1 cellular context compared by ENCODE assay signal in the genomic region with DNA sequence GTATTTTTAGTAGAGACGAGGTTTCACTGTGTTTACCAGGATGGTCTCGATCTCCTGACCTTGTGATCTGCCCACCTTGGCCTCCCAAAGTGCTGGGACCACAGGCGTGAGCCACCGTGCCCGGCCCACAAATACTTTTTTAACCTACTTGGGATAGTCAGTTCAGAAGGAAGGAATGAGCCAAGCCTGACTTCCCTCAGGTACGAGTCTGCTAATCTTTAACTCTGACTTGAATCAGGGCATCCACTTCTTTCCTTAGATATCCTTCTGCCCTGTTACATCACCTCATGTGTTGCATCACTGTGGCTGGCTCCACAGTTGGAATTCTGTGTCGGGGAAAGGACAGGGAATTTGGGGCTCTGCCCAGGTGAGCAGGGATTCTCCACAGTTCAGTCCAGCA.
TF ChIP-seq lines count a peak whose summit lies in the region.

No MANE protein-coding gene starts in this region.

TF ChIP-seq in HepG2, 621 proteins besides CTCF, POLR2A, EP300 and RAD21 (continued from another document and continues in another):
- TF ChIP-seq, protein P1, sequence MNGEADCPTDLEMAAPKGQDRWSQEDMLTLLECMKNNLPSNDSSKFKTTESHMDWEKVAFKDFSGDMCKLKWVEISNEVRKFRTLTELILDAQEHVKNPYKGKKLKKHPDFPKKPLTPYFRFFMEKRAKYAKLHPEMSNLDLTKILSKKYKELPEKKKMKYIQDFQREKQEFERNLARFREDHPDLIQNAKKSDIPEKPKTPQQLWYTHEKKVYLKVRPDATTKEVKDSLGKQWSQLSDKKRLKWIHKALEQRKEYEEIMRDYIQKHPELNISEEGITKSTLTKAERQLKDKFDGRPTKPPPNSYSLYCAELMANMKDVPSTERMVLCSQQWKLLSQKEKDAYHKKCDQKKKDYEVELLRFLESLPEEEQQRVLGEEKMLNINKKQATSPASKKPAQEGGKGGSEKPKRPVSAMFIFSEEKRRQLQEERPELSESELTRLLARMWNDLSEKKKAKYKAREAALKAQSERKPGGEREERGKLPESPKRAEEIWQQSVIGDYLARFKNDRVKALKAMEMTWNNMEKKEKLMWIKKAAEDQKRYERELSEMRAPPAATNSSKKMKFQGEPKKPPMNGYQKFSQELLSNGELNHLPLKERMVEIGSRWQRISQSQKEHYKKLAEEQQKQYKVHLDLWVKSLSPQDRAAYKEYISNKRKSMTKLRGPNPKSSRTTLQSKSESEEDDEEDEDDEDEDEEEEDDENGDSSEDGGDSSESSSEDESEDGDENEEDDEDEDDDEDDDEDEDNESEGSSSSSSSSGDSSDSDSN (CRISPR knock-in tag; IDR thresholded peaks at IDR 0.05), result 0 out of 2 replicates have a peak, but pooled peaks have one; percentile 28
- TF ChIP-seq NFIC (IDR thresholded peaks at IDR 0.05; ENCODE audit: low read length) (no peak), SP1 (IDR thresholded peaks at IDR 0.05) (no peak), SP1 (CRISPR knock-in tag; IDR thresholded peaks at IDR 0.05) (no peak), ZNF770 (CRISPR knock-in tag; IDR thresholded peaks at IDR 0.05) (no peak), ZNF740 (CRISPR knock-in tag; IDR thresholded peaks at IDR 0.05) (no peak), NFATC3 (CRISPR knock-in tag; IDR thresholded peaks at IDR 0.05) (0 out of 2 replicates have a peak, but pooled peaks have one; percentile 49), ZNF563 (CRISPR knock-in tag; IDR thresholded peaks at IDR 0.05) (no peak), PAF1 (CRISPR knock-in tag; IDR thresholded peaks at IDR 0.05) (no peak), CEBPB (IDR thresholded peaks at IDR 0.05; ENCODE audit: borderline replicate concordance, low read depth, low read length) (peak; percentile 98), MEIS1 (CRISPR knock-in tag; IDR thresholded peaks at IDR 0.05; ENCODE audit: borderline replicate concordance) (no peak), ZNF101 (CRISPR knock-in tag; IDR thresholded peaks at IDR 0.05; ENCODE audit: borderline replicate concordance, low read depth) (no peak), ZNF780A (CRISPR knock-in tag; IDR thresholded peaks at IDR 0.05) (no peak), CERS6 (CRISPR knock-in tag; IDR thresholded peaks at IDR 0.05) (no peak), PHF20 (CRISPR knock-in tag; IDR thresholded peaks at IDR 0.05) (no peak), CBX5 (CRISPR knock-in tag; IDR thresholded peaks at IDR 0.05; ENCODE audit: borderline replicate concordance) (peak; percentile 94; the same call in 1 of the 2 replicates), RARG (CRISPR knock-in tag; IDR thresholded peaks at IDR 0.05; ENCODE audit: low read depth) (no peak), TGIF2 (CRISPR knock-in tag; IDR thresholded peaks at IDR 0.05) (peak; percentile 71; the same call in 1 of the 2 replicates), RAD51 (IDR thresholded peaks at IDR 0.05; ENCODE audit: borderline replicate concordance) (no peak), ZNF382 (CRISPR knock-in tag; IDR thresholded peaks at IDR 0.05; ENCODE audit: borderline replicate concordance) (no peak), MYNN (CRISPR knock-in tag; IDR thresholded peaks at IDR 0.05; ENCODE audit: low read depth) (no peak), NFE2 (CRISPR knock-in tag; IDR thresholded peaks at IDR 0.05) (no peak), ZFP37 (CRISPR knock-in tag; IDR thresholded peaks at IDR 0.05; ENCODE audit: borderline replicate concordance) (no peak), KDM6A (CRISPR knock-in tag; IDR thresholded peaks at IDR 0.05; ENCODE audit: low read depth) (peak; percentile 54; the same call in 1 of the 2 replicates), ZNF33B (CRISPR knock-in tag; IDR thresholded peaks at IDR 0.05) (0 out of 2 replicates have a peak, but pooled peaks have one; percentile 53), NBN (conservative IDR thresholded peaks at IDR 0.05) (no peak), GFI1 (CRISPR knock-in tag; IDR thresholded peaks at IDR 0.05; ENCODE audit: borderline replicate concordance) (peak; percentile 94), PHF5A (CRISPR knock-in tag; IDR thresholded peaks at IDR 0.05; ENCODE audit: low read depth, unreplicated experiment) (peak; percentile 73), ZFP1 (CRISPR knock-in tag; IDR thresholded peaks at IDR 0.05) (0 out of 2 replicates have a peak, but pooled peaks have one; percentile 25), ZNF207 (IDR thresholded peaks at IDR 0.05; ENCODE audit: borderline replicate concordance) (no peak), SALL2 (CRISPR knock-in tag; IDR thresholded peaks at IDR 0.05) (peak; percentile 61; the same call in 1 of the 2 replicates), SRY (CRISPR knock-in tag; IDR thresholded peaks at IDR 0.05) (no peak), ZNF224 (CRISPR knock-in tag; IDR thresholded peaks at IDR 0.05) (no peak), RXRB (CRISPR knock-in tag; IDR thresholded peaks at IDR 0.05; ENCODE audit: borderline replicate concordance) (peak; percentile 85), SOX6 (IDR thresholded peaks at IDR 0.05) (no peak), SOX6 (CRISPR knock-in tag; IDR thresholded peaks at IDR 0.05) (peak; percentile 86), SIN3A (IDR thresholded peaks at IDR 0.05; ENCODE audit: borderline replicate concordance, low read depth, low read length) (no peak), SMC3 (IDR thresholded peaks at IDR 0.05; ENCODE audit: low read length) (peak; percentile 43; the same call in 1 of the 2 replicates), FOSL2 (CRISPR knock-in tag; IDR thresholded peaks at IDR 0.05) (peak; percentile 90), KDM1A (CRISPR knock-in tag; IDR thresholded peaks at IDR 0.05) (peak; percentile 87), SP2 (CRISPR knock-in tag; IDR thresholded peaks at IDR 0.05) (no peak), CBX1 (IDR thresholded peaks at IDR 0.05; ENCODE audit: low read depth) (no peak)
- TF ChIP-seq, protein P2, sequence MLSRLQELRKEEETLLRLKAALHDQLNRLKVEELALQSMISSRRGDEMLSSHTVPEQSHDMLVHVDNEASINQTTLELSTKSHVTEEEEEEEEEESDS (CRISPR knock-in tag; IDR thresholded peaks at IDR 0.05; ENCODE audit: borderline replicate concordance), result no peak
- TF ChIP-seq, protein P3, sequence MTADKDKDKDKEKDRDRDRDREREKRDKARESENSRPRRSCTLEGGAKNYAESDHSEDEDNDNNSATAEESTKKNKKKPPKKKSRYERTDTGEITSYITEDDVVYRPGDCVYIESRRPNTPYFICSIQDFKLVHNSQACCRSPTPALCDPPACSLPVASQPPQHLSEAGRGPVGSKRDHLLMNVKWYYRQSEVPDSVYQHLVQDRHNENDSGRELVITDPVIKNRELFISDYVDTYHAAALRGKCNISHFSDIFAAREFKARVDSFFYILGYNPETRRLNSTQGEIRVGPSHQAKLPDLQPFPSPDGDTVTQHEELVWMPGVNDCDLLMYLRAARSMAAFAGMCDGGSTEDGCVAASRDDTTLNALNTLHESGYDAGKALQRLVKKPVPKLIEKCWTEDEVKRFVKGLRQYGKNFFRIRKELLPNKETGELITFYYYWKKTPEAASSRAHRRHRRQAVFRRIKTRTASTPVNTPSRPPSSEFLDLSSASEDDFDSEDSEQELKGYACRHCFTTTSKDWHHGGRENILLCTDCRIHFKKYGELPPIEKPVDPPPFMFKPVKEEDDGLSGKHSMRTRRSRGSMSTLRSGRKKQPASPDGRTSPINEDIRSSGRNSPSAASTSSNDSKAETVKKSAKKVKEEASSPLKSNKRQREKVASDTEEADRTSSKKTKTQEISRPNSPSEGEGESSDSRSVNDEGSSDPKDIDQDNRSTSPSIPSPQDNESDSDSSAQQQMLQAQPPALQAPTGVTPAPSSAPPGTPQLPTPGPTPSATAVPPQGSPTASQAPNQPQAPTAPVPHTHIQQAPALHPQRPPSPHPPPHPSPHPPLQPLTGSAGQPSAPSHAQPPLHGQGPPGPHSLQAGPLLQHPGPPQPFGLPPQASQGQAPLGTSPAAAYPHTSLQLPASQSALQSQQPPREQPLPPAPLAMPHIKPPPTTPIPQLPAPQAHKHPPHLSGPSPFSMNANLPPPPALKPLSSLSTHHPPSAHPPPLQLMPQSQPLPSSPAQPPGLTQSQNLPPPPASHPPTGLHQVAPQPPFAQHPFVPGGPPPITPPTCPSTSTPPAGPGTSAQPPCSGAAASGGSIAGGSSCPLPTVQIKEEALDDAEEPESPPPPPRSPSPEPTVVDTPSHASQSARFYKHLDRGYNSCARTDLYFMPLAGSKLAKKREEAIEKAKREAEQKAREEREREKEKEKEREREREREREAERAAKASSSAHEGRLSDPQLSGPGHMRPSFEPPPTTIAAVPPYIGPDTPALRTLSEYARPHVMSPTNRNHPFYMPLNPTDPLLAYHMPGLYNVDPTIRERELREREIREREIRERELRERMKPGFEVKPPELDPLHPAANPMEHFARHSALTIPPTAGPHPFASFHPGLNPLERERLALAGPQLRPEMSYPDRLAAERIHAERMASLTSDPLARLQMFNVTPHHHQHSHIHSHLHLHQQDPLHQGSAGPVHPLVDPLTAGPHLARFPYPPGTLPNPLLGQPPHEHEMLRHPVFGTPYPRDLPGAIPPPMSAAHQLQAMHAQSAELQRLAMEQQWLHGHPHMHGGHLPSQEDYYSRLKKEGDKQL (CRISPR knock-in tag; IDR thresholded peaks at IDR 0.05; ENCODE audit: low read depth), result 0 out of 2 replicates have a peak, but pooled peaks have one; percentile 39
- TF ChIP-seq, protein P4, sequence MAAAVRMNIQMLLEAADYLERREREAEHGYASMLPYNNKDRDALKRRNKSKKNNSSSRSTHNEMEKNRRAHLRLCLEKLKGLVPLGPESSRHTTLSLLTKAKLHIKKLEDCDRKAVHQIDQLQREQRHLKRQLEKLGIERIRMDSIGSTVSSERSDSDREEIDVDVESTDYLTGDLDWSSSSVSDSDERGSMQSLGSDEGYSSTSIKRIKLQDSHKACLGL (CRISPR knock-in tag; IDR thresholded peaks at IDR 0.05), result no peak
- TF ChIP-seq, protein P5, sequence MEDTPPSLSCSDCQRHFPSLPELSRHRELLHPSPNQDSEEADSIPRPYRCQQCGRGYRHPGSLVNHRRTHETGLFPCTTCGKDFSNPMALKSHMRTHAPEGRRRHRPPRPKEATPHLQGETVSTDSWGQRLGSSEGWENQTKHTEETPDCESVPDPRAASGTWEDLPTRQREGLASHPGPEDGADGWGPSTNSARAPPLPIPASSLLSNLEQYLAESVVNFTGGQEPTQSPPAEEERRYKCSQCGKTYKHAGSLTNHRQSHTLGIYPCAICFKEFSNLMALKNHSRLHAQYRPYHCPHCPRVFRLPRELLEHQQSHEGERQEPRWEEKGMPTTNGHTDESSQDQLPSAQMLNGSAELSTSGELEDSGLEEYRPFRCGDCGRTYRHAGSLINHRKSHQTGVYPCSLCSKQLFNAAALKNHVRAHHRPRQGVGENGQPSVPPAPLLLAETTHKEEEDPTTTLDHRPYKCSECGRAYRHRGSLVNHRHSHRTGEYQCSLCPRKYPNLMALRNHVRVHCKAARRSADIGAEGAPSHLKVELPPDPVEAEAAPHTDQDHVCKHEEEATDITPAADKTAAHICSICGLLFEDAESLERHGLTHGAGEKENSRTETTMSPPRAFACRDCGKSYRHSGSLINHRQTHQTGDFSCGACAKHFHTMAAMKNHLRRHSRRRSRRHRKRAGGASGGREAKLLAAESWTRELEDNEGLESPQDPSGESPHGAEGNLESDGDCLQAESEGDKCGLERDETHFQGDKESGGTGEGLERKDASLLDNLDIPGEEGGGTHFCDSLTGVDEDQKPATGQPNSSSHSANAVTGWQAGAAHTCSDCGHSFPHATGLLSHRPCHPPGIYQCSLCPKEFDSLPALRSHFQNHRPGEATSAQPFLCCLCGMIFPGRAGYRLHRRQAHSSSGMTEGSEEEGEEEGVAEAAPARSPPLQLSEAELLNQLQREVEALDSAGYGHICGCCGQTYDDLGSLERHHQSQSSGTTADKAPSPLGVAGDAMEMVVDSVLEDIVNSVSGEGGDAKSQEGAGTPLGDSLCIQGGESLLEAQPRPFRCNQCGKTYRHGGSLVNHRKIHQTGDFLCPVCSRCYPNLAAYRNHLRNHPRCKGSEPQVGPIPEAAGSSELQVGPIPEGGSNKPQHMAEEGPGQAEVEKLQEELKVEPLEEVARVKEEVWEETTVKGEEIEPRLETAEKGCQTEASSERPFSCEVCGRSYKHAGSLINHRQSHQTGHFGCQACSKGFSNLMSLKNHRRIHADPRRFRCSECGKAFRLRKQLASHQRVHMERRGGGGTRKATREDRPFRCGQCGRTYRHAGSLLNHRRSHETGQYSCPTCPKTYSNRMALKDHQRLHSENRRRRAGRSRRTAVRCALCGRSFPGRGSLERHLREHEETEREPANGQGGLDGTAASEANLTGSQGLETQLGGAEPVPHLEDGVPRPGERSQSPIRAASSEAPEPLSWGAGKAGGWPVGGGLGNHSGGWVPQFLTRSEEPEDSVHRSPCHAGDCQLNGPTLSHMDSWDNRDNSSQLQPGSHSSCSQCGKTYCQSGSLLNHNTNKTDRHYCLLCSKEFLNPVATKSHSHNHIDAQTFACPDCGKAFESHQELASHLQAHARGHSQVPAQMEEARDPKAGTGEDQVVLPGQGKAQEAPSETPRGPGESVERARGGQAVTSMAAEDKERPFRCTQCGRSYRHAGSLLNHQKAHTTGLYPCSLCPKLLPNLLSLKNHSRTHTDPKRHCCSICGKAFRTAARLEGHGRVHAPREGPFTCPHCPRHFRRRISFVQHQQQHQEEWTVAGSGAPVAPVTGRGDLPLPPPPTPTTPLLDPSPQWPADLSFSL (CRISPR knock-in tag; IDR thresholded peaks at IDR 0.05), result no peak
